11 cellular contexts compared by ENCODE assay signal in genomic region chr14:63510538-63510937, GRCh38. TPM values are rescaled to one million over a fixed set of nuclear protein-coding genes. Genes with fewer than 3 reads are reported as not detected.
DNase-seq lines count a peak whose midpoint lies in the region; ATAC-seq and TF ChIP-seq lines count a peak whose summit lies in the region.
"Had no signal": no experiment of that assay in that cellular context is flagged by ENCODE, and none has a peak within 500 bp of the region (broad histone marks: within the 10 kb centered on the region; RNA-seq: fewer than 3 reads in every experiment).

No MANE protein-coding gene starts in this region.

- DNase-seq in GM13976 (ENCODE audit: low spot score) (peak; percentile 57), MG63 (no peak), left ventricle myocardium inferior (no peak), germinal center (ENCODE audit: low spot score) (no peak)
- peak; percentile 3 for DNase-seq in central memory CD4-positive, alpha-beta T cell
- DNase-seq: GF-D8; stimulated activated naive B cell treated with anti-CD40 and anti-IgM and Interleukin-4, amounts not matched to agents 10 μg/mL and 1 μg/mL and 100 μg/mL, for 72 hours had no signal

- H3K9me3 ChIP-seq in MG63 (no peaks in the 10 kb centered on the region), left ventricle myocardium inferior (replicated peaks) (peaks cover 4% of the 10 kb centered on the region)

- peaks cover 24% of the 10 kb centered on the region for H3K4me1 ChIP-seq in left ventricle myocardium inferior

- intact Hi-C loops in left ventricle myocardium inferior (cut with micrococcal nuclease): no loop called here

- H3K27me3 ChIP-seq in MG63: no peaks in the 10 kb centered on the region
- H3K27me3 ChIP-seq in left ventricle myocardium inferior (ENCODE audit: low read depth): no peaks in the 10 kb centered on the region

- H3K4me3 ChIP-seq in MG63 (no peak overlapping the region), left ventricle myocardium inferior (no peak overlapping the region)

- H3K36me3 ChIP-seq in MG63 (no peaks in the 10 kb centered on the region), left ventricle myocardium inferior (no peaks in the 10 kb centered on the region)

- TF ChIP-seq CTCF in GM13976 (IDR thresholded peaks at IDR 0.05; ENCODE audit: borderline replicate concordance, control extremely low read depth, extremely low read depth, insufficient read depth, missing control alignments): no peak
- no peak for TF ChIP-seq CTCF in left ventricle myocardium inferior (IDR thresholded peaks at IDR 0.05; ENCODE audit: borderline replicate concordance)

- H3K27ac ChIP-seq in left ventricle myocardium inferior (replicated peaks): no peak overlapping the region
- H3K27ac ChIP-seq: VCaP had no signal

- ATAC-seq in GM21515 (IDR thresholded peaks at IDR 0.05; ENCODE audit: unreplicated experiment) (peak; percentile 80), HG03520 (IDR thresholded peaks at IDR 0.05; ENCODE audit: unreplicated experiment) (peak; percentile 76), GM21367 (IDR thresholded peaks at IDR 0.05; ENCODE audit: unreplicated experiment) (no peak)

- in situ Hi-C loops in GM13976 (cut with MboI; ENCODE audit: low sequenced_read_pairs, unreplicated experiment): no loop called here

RNA-seq across cellular contexts. Expression of gene PPP2R5E, which starts 32.6 kb away (rescaled TPM):
- 9.2 and 13.2 TPM in 2 replicates for total RNA-seq in MG63 (2014; rRNA removed; shearing (Covaris generic); ENCODE audit: low replicate concordance)
- 34.5 TPM for total RNA-seq in left ventricle myocardium inferior

Comparison
In these comparisons a context has a peak if more than half of its experiments do, and no peak if none do; other contexts are left out.
1. DNase-seq: peak in GM13976 (single experiment) and central memory CD4-positive, alpha-beta T cell (single experiment); none in MG63 (single experiment), left ventricle myocardium inferior (single experiment) and germinal center (single experiment).